ENCODE assay signal across 31 cellular contexts in genomic region chr6:135236732-135237131, GRCh38. TPM values are rescaled to one million over a fixed set of nuclear protein-coding genes. Genes with fewer than 3 reads are reported as not detected.
DNase-seq lines count a peak whose midpoint lies in the region; ATAC-seq, FAIRE-seq and TF ChIP-seq lines count a peak whose summit lies in the region.
"Had no signal": no experiment of that assay in that cellular context is flagged by ENCODE, and none has a peak within 500 bp of the region (broad histone marks: within the 10 kb centered on the region; RNA-seq: fewer than 3 reads in every experiment).

No MANE protein-coding gene starts in this region.

- no peak for TF ChIP-seq POLR2A in K562 (conservative IDR thresholded peaks at IDR 0.05)
- TF ChIP-seq POLR2A in esophagus muscularis mucosa (IDR thresholded peaks at IDR 0.05; ENCODE audit: low read depth) = no peak

- peaks cover 8 to 17% of the 10 kb centered on the region in 2 donors for H3K4me1 Mint-ChIP-seq in natural killer cell treated with Interleukin-12 subunit alpha and Interleukin-12 subunit beta and Interleukin-15 and Interleukin-18, amount 100 ng/mL, for 72 hours (ENCODE audit: low read depth in 2 of 2)
- H3K4me1 Mint-ChIP-seq in natural killer cell = no peaks in the 10 kb centered on the region
- peaks cover 14% of the 10 kb centered on the region for H3K4me1 Mint-ChIP-seq in stimulated activated effector memory CD8-positive, alpha-beta T cell treated with anti-CD3 and anti-CD28 coated beads, Interleukin-12 subunit alpha, Interleukin-12 subunit beta, amount 100 ng/mL, for 72 hours

- H3K27me3 ChIP-seq in K562 (ENCODE audit: control insufficient read depth in 2 of 2, insufficient read depth in 2 of 2, low read length in 2 of 2) (no peaks in the 10 kb centered on the region), esophagus muscularis mucosa (no peaks in the 10 kb centered on the region)
- H3K27me3 ChIP-seq: breast epithelium had no signal

- H3K4me3 Mint-ChIP-seq in natural killer cell treated with Interleukin-12 subunit alpha and Interleukin-12 subunit beta and Interleukin-15 and Interleukin-18, amount 100 ng/mL, for 72 hours = peak overlapping the region; percentile 4
- no peak overlapping the region for H3K4me3 Mint-ChIP-seq in natural killer cell
- no peak overlapping the region for H3K4me3 Mint-ChIP-seq in stimulated activated effector memory CD8-positive, alpha-beta T cell treated with anti-CD3 and anti-CD28 coated beads, Interleukin-12 subunit alpha, Interleukin-12 subunit beta, amount 100 ng/mL, for 72 hours
- H3K4me3 Mint-ChIP-seq: activated T-cell treated with anti-CD3 and anti-CD28 coated beads, Interleukin-2, amount 50 U/mL, for 72 hours; CD14-positive monocyte; H9; neural crest cell; stimulated activated naive CD8-positive, alpha-beta T cell treated with anti-CD3 and anti-CD28 coated beads, Interleukin-15, amount 100 ng/mL, for 72 hours had no signal

- POLR2A ChIA-PET in K562 (lab: Yijun Ruan, JAX) = interaction anchor here (0.6 to 0.9 kb wide), 3 partner anchors 9 to 273 kb away, joined by 3 read pairs; no protein-coding TSS in a partner anchor

- CTCF ChIA-PET in K562 (lab: Yijun Ruan, JAX; ENCODE audit: low intra/inter-chr PET ratio) = no interaction called here

- intact Hi-C loops in natural killer cell (cut with micrococcal nuclease) = no loop called here
- intact Hi-C loops in K562 (cut with micrococcal nuclease) = no loop called here
- intact Hi-C loops in esophagus muscularis mucosa (cut with DNase I) = no loop called here

- WGBS in K562 (ENCODE audit: insufficient coverage, low coverage, missing lambda C conversion rate) = 47% methylated on average over 6 of the region's 6 CpGs
- WGBS in esophagus muscularis mucosa = 74% methylated on average over 6 of the region's 6 CpGs

- no peak overlapping the region for H3K9ac ChIP-seq in K562 (ENCODE audit: insufficient read depth in 1 of 2, low read depth in 2 of 2, low read length in 2 of 2)

- H3K4me3 ChIP-seq in K562 (no peak overlapping the region), esophagus muscularis mucosa (no peak overlapping the region)
- H3K4me3 ChIP-seq: breast epithelium, lung, skin epidermis, thoracic aorta had no signal

- H3K4me2 ChIP-seq in K562 (ENCODE audit: insufficient read depth, low read length) = no peak overlapping the region

- no peaks in the 10 kb centered on the region for H3K9me3 ChIP-seq in K562 (replicated peaks; ENCODE audit: control insufficient read depth, insufficient read depth, low read depth, low read length)
- no peaks in the 10 kb centered on the region for H3K9me3 ChIP-seq in esophagus muscularis mucosa
- H3K9me3 ChIP-seq: breast epithelium, thoracic aorta had no signal

- no peak for TF ChIP-seq RAD21 in K562 (CRISPR knock-in tag; conservative IDR thresholded peaks at IDR 0.05 in 1 of 2, IDR thresholded peaks at IDR 0.05 in 1 of 2)

- TF ChIP-seq CTCF in natural killer cell (IDR thresholded peaks at IDR 0.05) = no peak
- no peak for TF ChIP-seq CTCF in K562 (IDR thresholded peaks at IDR 0.05 in 2 of 3, conservative IDR thresholded peaks at IDR 0.05 in 1 of 3; ENCODE audit: insufficient read depth in 2 of 3, low read depth in 1 of 3, low read length in 3 of 3)
- no peak for TF ChIP-seq CTCF in esophagus muscularis mucosa (IDR thresholded peaks at IDR 0.05)

- no peak overlapping the region for H3K27ac Mint-ChIP-seq in natural killer cell treated with Interleukin-12 subunit alpha and Interleukin-12 subunit beta and Interleukin-15 and Interleukin-18, amount 100 ng/mL, for 72 hours
- H3K27ac Mint-ChIP-seq in natural killer cell = no peak overlapping the region
- peak overlapping the region; percentile 12 for H3K27ac Mint-ChIP-seq in stimulated activated effector memory CD8-positive, alpha-beta T cell treated with anti-CD3 and anti-CD28 coated beads, Interleukin-12 subunit alpha, Interleukin-12 subunit beta, amount 100 ng/mL, for 72 hours
- H3K27ac Mint-ChIP-seq: activated naive CD4-positive, alpha-beta T cell treated with anti-CD3 and anti-CD28 coated beads, Interleukin-2, amount 50 U/mL, for 72 hours; activated T-cell treated with anti-CD3 and anti-CD28 coated beads, Interleukin-2, amount 50 U/mL, for 72 hours; H9 had no signal

- no peak for ATAC-seq in natural killer cell treated with Interleukin-12 subunit alpha and Interleukin-12 subunit beta and Interleukin-15 and Interleukin-18, amount 100 ng/mL, for 72 hours
- ATAC-seq in natural killer cell = no peak
- 0 out of 3 replicates have a peak, but pooled peaks have one; percentile 11 for ATAC-seq in K562
- ATAC-seq in stimulated activated effector memory CD8-positive, alpha-beta T cell treated with anti-CD3 and anti-CD28 coated beads, Interleukin-12 subunit alpha, Interleukin-12 subunit beta, amount 100 ng/mL, for 72 hours = no peak
- ATAC-seq: activated naive CD4-positive, alpha-beta T cell treated with anti-CD3 and anti-CD28 coated beads, Interleukin-2, amount 50 U/mL, for 72 hours; activated T-cell treated with anti-CD3 and anti-CD28 coated beads, Interleukin-2, amount 50 U/mL, for 72 hours; stimulated activated naive CD8-positive, alpha-beta T cell treated with anti-CD3 and anti-CD28 coated beads, Interleukin-15, amount 100 ng/mL, for 72 hours had no signal

- FAIRE-seq in K562 (lab: Jason Lieb, UNC) (no peak), frontal cortex (lab: Jason Lieb, UNC) (no peak)
- FAIRE-seq: HTR-8/SVneo, RCC 7860, urothelium cell line had no signal

- H3K4me1 ChIP-seq in K562 (replicated peaks in 1 of 2; ENCODE audit: control insufficient read depth in 2 of 2, insufficient read depth in 2 of 2, low read length in 2 of 2) (peaks cover 13 to 30% of the 10 kb centered on the region in 2 experiments; a peak in 3 of 5 replicates), esophagus muscularis mucosa (peaks cover 0 to 6% (median 0%) of the 10 kb centered on the region in 4 donors)
- H3K4me1 ChIP-seq: breast epithelium had no signal

- DNase-seq in NCI-H1436 (lab: John Stamatoyannopoulos, UW) (peak; percentile 4), NCI-H1436 treated with DMSO at 0.1 percent for 48 hours (lab: John Stamatoyannopoulos, UW) (no peak), natural killer cell (no peak), K562 (ENCODE audit: extremely low read depth in 1 of 4, low spot score in 3 of 4) (no peak), frontal cortex (ENCODE audit: low spot score in 2 of 2) (no peak), esophagus muscularis mucosa (ENCODE audit: extremely low spot score) (no peak)
- no peak for DNase-seq in natural killer cell treated with Interleukin-12 subunit alpha and Interleukin-12 subunit beta and Interleukin-15 and Interleukin-18, amount 100 ng/mL, for 72 hours (ENCODE audit: low spot score)
- no peak for DNase-seq in stimulated activated effector memory CD8-positive, alpha-beta T cell treated with anti-CD3 and anti-CD28 coated beads, Interleukin-12 subunit alpha, Interleukin-12 subunit beta, amount 100 ng/mL, for 72 hours (ENCODE audit: low spot score in 2 of 2)
- DNase-seq: activated T-cell treated with anti-CD3 and anti-CD28 coated beads, Interleukin-2, amount 50 U/mL, for 72 hours; anterior cingulate cortex; H9; hippocampal formation; KG1; NCI-H1417; NCI-H2081; NCI-H345; NCI-H774; SIG-M5; stimulated activated naive CD8-positive, alpha-beta T cell treated with anti-CD3 and anti-CD28 coated beads, Interleukin-15, amount 100 ng/mL, for 72 hours; T1000 had no signal

- in situ Hi-C loops in K562 (cut with MboI) = no loop called here

- H2AFZ ChIP-seq in K562 (ENCODE audit: low read depth, low read length) = peak overlapping the region; percentile 70

- no peaks in the 10 kb centered on the region for H3K9me3 Mint-ChIP-seq in natural killer cell treated with Interleukin-12 subunit alpha and Interleukin-12 subunit beta and Interleukin-15 and Interleukin-18, amount 100 ng/mL, for 72 hours
- H3K9me3 Mint-ChIP-seq in natural killer cell = no peaks in the 10 kb centered on the region
- no peaks in the 10 kb centered on the region for H3K9me3 Mint-ChIP-seq in stimulated activated effector memory CD8-positive, alpha-beta T cell treated with anti-CD3 and anti-CD28 coated beads, Interleukin-12 subunit alpha, Interleukin-12 subunit beta, amount 100 ng/mL, for 72 hours
- H3K9me3 Mint-ChIP-seq: activated naive CD4-positive, alpha-beta T cell treated with anti-CD3 and anti-CD28 coated beads, Interleukin-2, amount 50 U/mL, for 72 hours; activated T-cell treated with anti-CD3 and anti-CD28 coated beads, Interleukin-2, amount 50 U/mL, for 72 hours; neural crest cell; stimulated activated naive CD8-positive, alpha-beta T cell treated with anti-CD3 and anti-CD28 coated beads, Interleukin-15, amount 100 ng/mL, for 72 hours had no signal

- H4K20me1 ChIP-seq in K562 (replicated peaks; ENCODE audit: control insufficient read depth, insufficient read depth, low read length) = no peaks in the 10 kb centered on the region

- TF ChIP-seq EP300 in K562 (IDR thresholded peaks at IDR 0.05; ENCODE audit: low read length) = no peak
- TF ChIP-seq EP300 in esophagus muscularis mucosa (IDR thresholded peaks at IDR 0.05) = no peak

- H3K27ac ChIP-seq in K562 (ENCODE audit: extremely low read depth, low read depth, low read length) (no peak overlapping the region), esophagus muscularis mucosa (replicated peaks in 1 of 4) (no peak overlapping the region)
- H3K27ac ChIP-seq: breast epithelium, skin epidermis, thoracic aorta, VCaP had no signal

- no TSS peak for BruUV-seq in K562 (replicated peaks; lab: Mats Ljungman, UMichigan)

- no peaks in the 10 kb centered on the region for H3K36me3 Mint-ChIP-seq in natural killer cell treated with Interleukin-12 subunit alpha and Interleukin-12 subunit beta and Interleukin-15 and Interleukin-18, amount 100 ng/mL, for 72 hours
- H3K36me3 Mint-ChIP-seq in natural killer cell = no peaks in the 10 kb centered on the region
- no peaks in the 10 kb centered on the region for H3K36me3 Mint-ChIP-seq in stimulated activated effector memory CD8-positive, alpha-beta T cell treated with anti-CD3 and anti-CD28 coated beads, Interleukin-12 subunit alpha, Interleukin-12 subunit beta, amount 100 ng/mL, for 72 hours
- H3K36me3 Mint-ChIP-seq: activated naive CD4-positive, alpha-beta T cell treated with anti-CD3 and anti-CD28 coated beads, Interleukin-2, amount 50 U/mL, for 72 hours; CD14-positive monocyte had no signal

- H3K27me3 Mint-ChIP-seq in natural killer cell treated with Interleukin-12 subunit alpha and Interleukin-12 subunit beta and Interleukin-15 and Interleukin-18, amount 100 ng/mL, for 72 hours = peaks cover 0 to 6% of the 10 kb centered on the region in 2 donors
- peaks cover 0 to 2% of the 10 kb centered on the region in 2 donors for H3K27me3 Mint-ChIP-seq in natural killer cell (ENCODE audit: low read depth in 2 of 2)
- H3K27me3 Mint-ChIP-seq: stimulated activated naive CD8-positive, alpha-beta T cell treated with anti-CD3 and anti-CD28 coated beads, Interleukin-15, amount 100 ng/mL, for 72 hours had no signal

- H3K36me3 ChIP-seq in K562 (ENCODE audit: control insufficient read depth, insufficient read depth, low read length) (no peaks in the 10 kb centered on the region), esophagus muscularis mucosa (no peaks in the 10 kb centered on the region)
- H3K36me3 ChIP-seq: breast epithelium, thoracic aorta had no signal

- no peaks in the 10 kb centered on the region for H3K9me1 ChIP-seq in K562 (ENCODE audit: control insufficient read depth, insufficient read depth, low read length)

- H3K79me2 ChIP-seq in K562 (ENCODE audit: control insufficient read depth, insufficient read depth, low read length) = no peaks in the 10 kb centered on the region

RNA-seq across cellular contexts. Expression of gene MYB, which starts 55.6 kb away (rescaled TPM):
- total RNA-seq in natural killer cell treated with Interleukin-12 subunit alpha and Interleukin-12 subunit beta and Interleukin-15 and Interleukin-18, amount 100 ng/mL, for 72 hours = 100 to 1,000 TPM in 1 of 2 donors, 10 to 100 TPM in 1; 66.1 to 145 TPM
- 1 to 10 TPM in 2 of 3 donors, under 1 TPM in 1; 0.40 to 3.5 (median 1.3) TPM for total RNA-seq in natural killer cell
- total RNA-seq in K562 (2011; cell fraction: chromatin; rRNA removed; ENCODE audit: low replicate concordance) = 136 and 323 TPM in 2 replicates
- total RNA-seq in K562 (2011; cell fraction: nucleolus; rRNA removed) = 63.7 and 97.6 TPM in 2 replicates
- 152 and 301 TPM in 2 replicates for total RNA-seq in K562 (2011; cell fraction: nucleoplasm; rRNA removed)
- total RNA-seq in K562 (2014; rRNA removed) = 116 and 117 TPM in 2 replicates
- 149 and 170 TPM in 2 replicates for total RNA-seq in K562 (2014; rRNA removed; fragmentation: Illumina TruSeq; extraction: Trizol)
- 215 and 218 TPM in 2 replicates for total RNA-seq in K562 (2015; rRNA removed; fragmentation: Illumina TruSeq; extraction: Trizol)
- 140 and 142 TPM in 2 replicates for total RNA-seq in K562 (2021)
- polyA plus RNA-seq in K562 (2011; rRNA removed) = 82.6 and 94.1 TPM in 2 replicates
- polyA plus RNA-seq in K562 (2011; cell fraction: cytosol; rRNA removed) = 49.6 and 73.2 TPM in 2 replicates
- 131 and 141 TPM in 2 replicates for polyA plus RNA-seq in K562 (2011; cell fraction: nucleus; rRNA removed)
- 106 and 145 TPM in 2 replicates for polyA plus RNA-seq in K562 (2012)
- 133 and 185 TPM in 2 replicates for polyA plus RNA-seq in K562 (2014; fragmentation: Illumina TruSeq; extraction: Trizol)
- 10 to 100 TPM; 35.8 to 44.1 TPM for polyA plus RNA-seq in K562 (2014; fragmentation: Nextera tagmentation; extraction: Ambion mirVana)
- polyA plus RNA-seq in K562 (2014; rRNA removed) = 153 and 155 TPM in 2 replicates
- polyA minus RNA-seq in K562 (2011; rRNA and poly(A)+ RNA removed) = 153 and 187 TPM in 2 replicates
- polyA minus RNA-seq in K562 (2011; cell fraction: cytosol; rRNA and poly(A)+ RNA removed) = 73.2 and 75.5 TPM in 2 replicates
- 136 and 220 TPM in 2 replicates for polyA minus RNA-seq in K562 (2011; cell fraction: nucleus; rRNA and poly(A)+ RNA removed)
- 2.9 TPM for total RNA-seq in frontal cortex
- total RNA-seq in esophagus muscularis mucosa = under 1 TPM; 0.29 to 0.83 (median 0.50) TPM
- total RNA-seq: thoracic aorta had no signal

Comparison
In these comparisons a context has a peak if more than half of its experiments do, and no peak if none do; other contexts are left out.
1. RNA of gene MYB, which starts 55.6 kb away (total RNA-seq): 63.7 to 323 TPM in K562 and 66.1 to 145 TPM in natural killer cell treated with Interleukin-12 subunit alpha and Interleukin-12 subunit beta and Interleukin-15 and Interleukin-18, amount 100 ng/mL, for 72 hours; 2.9 TPM in frontal cortex (single experiment), 0.40 to 3.5 TPM in natural killer cell and 0.29 to 0.83 TPM in esophagus muscularis mucosa; every median in the first group is over 10 times any median in the second.